11 cellular contexts compared by ENCODE assay signal in genomic region chr3:61669676-61670299, GRCh38.
A peak's percentile ranks its signal among the peaks of the same experiment; 100 is the strongest.
DNase-seq lines count a peak whose midpoint lies in the region; ATAC-seq and TF ChIP-seq lines count a peak whose summit lies in the region.
"Had no signal": no experiment of that assay in that cellular context is flagged by ENCODE, and none has a peak within 500 bp of the region (broad histone marks: within the 10 kb centered on the region; RNA-seq: fewer than 3 reads in every experiment).

No MANE protein-coding gene starts in this region.

- no peak overlapping the region for H3K4me3 ChIP-seq in heart right ventricle

- intact Hi-C loops in Right ventricle myocardium superior (cut with DNase I) (no loop called here), cardiac septum (cut with DNase I) (no loop called here), heart right ventricle (cut with DNase I) (loop anchor here in 1 of 10 donors (10.0 kb wide), 1 partner anchor 105 kb away; the partner anchor contains the start of gene PTPRG)

- DNase-seq in Right ventricle myocardium superior (no peak), cardiac septum (ENCODE audit: low spot score) (no peak), NCI-H524 (lab: John Stamatoyannopoulos, UW) (peak; percentile 28 to 66), heart right ventricle (peak in 1 of 2 donors; percentile 56), erythroblast (lab: John Stamatoyannopoulos, UW) (no peak), NCI-H1092 treated with DMSO at 0.1 percent for 48 hours (lab: John Stamatoyannopoulos, UW) (no peak), amniotic stem cell (lab: John Stamatoyannopoulos, UW) (no peak)
- DNase-seq in activated CD4-positive, alpha-beta T cell treated with anti-CD3 and anti-CD28 coated beads, Interleukin-2, amount 10 ng/mL, durations not matched to agents 7 days and 5 days, result no peak
- DNase-seq: activated T-cell treated with anti-CD3 and anti-CD28 coated beads, Interleukin-2, amount 50 U/mL, for 1 hour; foreskin fibroblast; NCI-H345 had no signal

- peak overlapping the region in 2 of 10 donors; percentile 0 to 37 for H3K27ac ChIP-seq in heart right ventricle

- ATAC-seq in Right ventricle myocardium superior (ENCODE audit: poor library complexity), result peak; percentile 93
- ATAC-seq in heart right ventricle, result peak; percentile 76 to 97 (median 88)

- H3K4me1 ChIP-seq in heart right ventricle, result peaks cover 0 to 60% (median 35%) of the 10 kb centered on the region in 9 donors

- no peaks in the 10 kb centered on the region for H3K36me3 Mint-ChIP-seq in activated CD4-positive, alpha-beta T cell treated with anti-CD3 and anti-CD28 coated beads, Interleukin-2, amount 10 ng/mL, durations not matched to agents 7 days and 5 days (ENCODE audit: low read depth)

- CTCF ChIA-PET in activated CD4-positive, alpha-beta T cell treated with anti-CD3 and anti-CD28 coated beads, Interleukin-2, amount 10 ng/mL, durations not matched to agents 7 days and 5 days (lab: Charles Lee), result no interaction called here

- no peak for TF ChIP-seq CTCF in heart right ventricle (IDR thresholded peaks at IDR 0.05)

- WGBS in heart right ventricle, 2 donors, result 58 to 69% methylated on average over 6 of the region's 6 CpGs

- no peak overlapping the region for H3K27ac Mint-ChIP-seq in activated CD4-positive, alpha-beta T cell treated with anti-CD3 and anti-CD28 coated beads, Interleukin-2, amount 10 ng/mL, durations not matched to agents 7 days and 5 days

- no peak overlapping the region for H3K4me3 Mint-ChIP-seq in activated CD4-positive, alpha-beta T cell treated with anti-CD3 and anti-CD28 coated beads, Interleukin-2, amount 10 ng/mL, durations not matched to agents 7 days and 5 days

- no peaks in the 10 kb centered on the region for H3K9me3 ChIP-seq in heart right ventricle

- no peaks in the 10 kb centered on the region for H3K36me3 ChIP-seq in heart right ventricle

- no peaks in the 10 kb centered on the region for H3K9me3 Mint-ChIP-seq in activated CD4-positive, alpha-beta T cell treated with anti-CD3 and anti-CD28 coated beads, Interleukin-2, amount 10 ng/mL, durations not matched to agents 7 days and 5 days

- no peak for TF ChIP-seq POLR2A in erythroblast (IDR thresholded peaks at IDR 0.05; ENCODE audit: low read length)

- no peaks in the 10 kb centered on the region for H3K27me3 ChIP-seq in heart right ventricle

- POLR2A ChIA-PET in activated CD4-positive, alpha-beta T cell treated with anti-CD3 and anti-CD28 coated beads, Interleukin-2, amount 10 ng/mL, durations not matched to agents 7 days and 5 days (lab: Charles Lee), result no interaction called here

- H3K27me3 Mint-ChIP-seq in activated CD4-positive, alpha-beta T cell treated with anti-CD3 and anti-CD28 coated beads, Interleukin-2, amount 10 ng/mL, durations not matched to agents 7 days and 5 days, result no peaks in the 10 kb centered on the region

- H3K4me1 Mint-ChIP-seq in activated CD4-positive, alpha-beta T cell treated with anti-CD3 and anti-CD28 coated beads, Interleukin-2, amount 10 ng/mL, durations not matched to agents 7 days and 5 days, result no peaks in the 10 kb centered on the region

Comparison
In these comparisons a context has a peak if more than half of its experiments do, and no peak if none do; other contexts are left out.
1. DNase-seq: peak in NCI-H524 (2 of 2); none in Right ventricle myocardium superior (single experiment), cardiac septum (single experiment), erythroblast (0 of 2), NCI-H1092 treated with DMSO at 0.1 percent for 48 hours (single experiment), amniotic stem cell (single experiment) and activated CD4-positive, alpha-beta T cell treated with anti-CD3 and anti-CD28 coated beads, Interleukin-2, amount 10 ng/mL, durations not matched to agents 7 days and 5 days (single experiment).